In the genomic region with DNA sequence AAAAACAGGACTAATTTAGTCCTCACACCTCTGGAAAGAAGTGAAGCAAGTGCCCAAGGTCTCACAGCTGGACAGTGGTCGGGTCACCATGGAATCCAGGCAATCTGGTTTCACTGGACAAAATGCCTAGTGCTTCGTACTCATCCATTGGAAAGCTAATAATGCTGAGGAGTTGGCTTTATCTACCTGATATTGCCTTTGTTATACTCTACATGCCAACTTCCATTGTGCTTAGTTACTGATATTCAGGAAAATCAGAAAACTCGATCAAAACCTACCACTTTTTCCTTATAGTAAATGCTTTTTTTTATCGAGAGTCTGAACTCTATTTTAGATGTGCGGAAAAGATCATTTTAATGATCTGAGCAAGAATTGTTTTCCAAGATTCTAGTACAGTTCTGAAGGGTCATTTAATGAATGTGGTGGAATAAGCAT, we compare ENCODE assay signal across 8 cellular contexts. TPM values are rescaled to one million over a fixed set of nuclear protein-coding genes. Genes with fewer than 3 reads are reported as not detected.
DNase-seq lines count a peak whose midpoint lies in the region; ATAC-seq and TF ChIP-seq lines count a peak whose summit lies in the region.

No MANE protein-coding gene starts in this region.

- H3K4me3 ChIP-seq in iPS-20b (ENCODE audit: low read length) (peak overlapping the region; percentile 97), testis (peak overlapping the region; percentile 84 to 95)

- no peak for DNase-seq in activated CD4-positive, alpha-beta T cell treated with anti-CD3 and anti-CD28 coated beads for 36 hours
- DNase-seq in activated CD4-positive, alpha-beta T cell treated with anti-CD3 and anti-CD28 coated beads, Interleukin-2, amount 50 U/mL, for 48 hours = no peak
- DNase-seq in activated B cell treated with CpG ODN at 0.5 μM for 24 hours (no peak), testis (no peak), SW 1271 (lab: John Stamatoyannopoulos, UW) (no peak)

- H3K9ac ChIP-seq in iPS-20b (ENCODE audit: low read depth, low read length) = peak overlapping the region; percentile 88; the same call in 1 of the 2 replicates

- no peaks in the 10 kb centered on the region for H3K36me3 Mint-ChIP-seq in activated CD4-positive, alpha-beta T cell treated with anti-CD3 and anti-CD28 coated beads for 36 hours (ENCODE audit: low read depth)
- no peaks in the 10 kb centered on the region for H3K36me3 Mint-ChIP-seq in activated B cell treated with CpG ODN at 0.5 μM for 24 hours (ENCODE audit: low read depth)

- H3K4me1 Mint-ChIP-seq in activated CD4-positive, alpha-beta T cell treated with anti-CD3 and anti-CD28 coated beads for 36 hours = peaks cover 4% of the 10 kb centered on the region
- H3K4me1 Mint-ChIP-seq in activated B cell treated with CpG ODN at 0.5 μM for 24 hours = peaks cover 9% of the 10 kb centered on the region

- no peaks in the 10 kb centered on the region for H3K9me3 ChIP-seq in iPS-20b (ENCODE audit: insufficient read depth, low read depth, low read length)
- no peaks in the 10 kb centered on the region for H3K9me3 ChIP-seq in testis

- no peaks in the 10 kb centered on the region for H3K9me3 Mint-ChIP-seq in activated CD4-positive, alpha-beta T cell treated with anti-CD3 and anti-CD28 coated beads for 36 hours (ENCODE audit: low read depth)
- H3K9me3 Mint-ChIP-seq in activated B cell treated with CpG ODN at 0.5 μM for 24 hours = no peaks in the 10 kb centered on the region

- POLR2A ChIA-PET in activated CD4-positive, alpha-beta T cell treated with anti-CD3 and anti-CD28 coated beads for 36 hours (lab: Charles Lee) = no interaction called here
- POLR2A ChIA-PET in activated B cell treated with CpG ODN at 0.5 μM for 24 hours (lab: Charles Lee) = interaction anchor here (0.7 to 1.9 kb wide), 5 partner anchors 62 to 1768 kb away, joined by 3 to 8 read pairs (median 7); a partner anchor contains a TSS

- intact Hi-C loops in activated CD4-positive, alpha-beta T cell treated with anti-CD3 and anti-CD28 coated beads for 36 hours (cut with DNase I, micrococcal nuclease) = loop anchor here (1.0 to 2.0 kb wide), 6 partner anchors 64 to 294 kb away; a partner anchor contains a TSS
- intact Hi-C loops in activated B cell treated with CpG ODN at 0.5 μM for 24 hours (cut with micrococcal nuclease) = loop anchor here (1.0 to 5.0 kb wide), 10 partner anchors 15 to 1730 kb away; a partner anchor contains a TSS
- intact Hi-C loops in testis (cut with DNase I; ENCODE audit: low total_unique reads) = no loop called here

- no peak for ATAC-seq in activated CD4-positive, alpha-beta T cell treated with anti-CD3 and anti-CD28 coated beads for 36 hours
- ATAC-seq in activated B cell treated with CpG ODN at 0.5 μM for 24 hours (ENCODE audit: low read depth) (no peak), GM21381 (IDR thresholded peaks at IDR 0.05; ENCODE audit: unreplicated experiment) (no peak), HG03280 (IDR thresholded peaks at IDR 0.05; ENCODE audit: unreplicated experiment) (no peak)

- no peak overlapping the region for H3K27ac Mint-ChIP-seq in activated CD4-positive, alpha-beta T cell treated with anti-CD3 and anti-CD28 coated beads for 36 hours
- peak overlapping the region; percentile 79 for H3K27ac Mint-ChIP-seq in activated B cell treated with CpG ODN at 0.5 μM for 24 hours

- H3K4me3 Mint-ChIP-seq in activated CD4-positive, alpha-beta T cell treated with anti-CD3 and anti-CD28 coated beads for 36 hours = peak overlapping the region; percentile 70
- H3K4me3 Mint-ChIP-seq in activated B cell treated with CpG ODN at 0.5 μM for 24 hours = peak overlapping the region; percentile 87

- H3K4me1 ChIP-seq in iPS-20b (ENCODE audit: insufficient read depth, low read length) (no peaks in the 10 kb centered on the region), testis (no peaks in the 10 kb centered on the region)

- WGBS in testis, 2 donors = 23 to 27% methylated on average over 5 of the region's 5 CpGs

- H3K27me3 ChIP-seq in iPS-20b (ENCODE audit: insufficient read depth, low read length) = no peaks in the 10 kb centered on the region
- H3K27me3 ChIP-seq in testis = no peaks in the 10 kb centered on the region

- TF ChIP-seq CTCF in activated B cell treated with CpG ODN at 0.5 μM for 24 hours (IDR thresholded peaks at IDR 0.05) = no peak
- no peak for TF ChIP-seq CTCF in testis (IDR thresholded peaks at IDR 0.05)

- H3K27ac ChIP-seq in iPS-20b (ENCODE audit: low read length) (peak overlapping the region; percentile 72), testis (peak overlapping the region in 1 of 2 donors; percentile 81)

- H3K36me3 ChIP-seq in iPS-20b (ENCODE audit: insufficient read depth, low read depth, low read length) = no peaks in the 10 kb centered on the region
- H3K36me3 ChIP-seq in testis (ENCODE audit: low read depth, missing control alignments) = no peaks in the 10 kb centered on the region

- H3K27me3 Mint-ChIP-seq in activated CD4-positive, alpha-beta T cell treated with anti-CD3 and anti-CD28 coated beads for 36 hours = peaks cover 15% of the 10 kb centered on the region
- peaks cover 10% of the 10 kb centered on the region for H3K27me3 Mint-ChIP-seq in activated B cell treated with CpG ODN at 0.5 μM for 24 hours

- TF ChIP-seq POLR2A in testis (IDR thresholded peaks at IDR 0.05) = no peak

- CTCF ChIA-PET in activated CD4-positive, alpha-beta T cell treated with anti-CD3 and anti-CD28 coated beads for 36 hours (lab: Charles Lee) = interaction anchor here (0.6 to 1.7 kb wide), 5 partner anchors 64 to 1460 kb away, joined by 3 to 8 read pairs (median 3); a partner anchor contains a TSS
- CTCF ChIA-PET in activated B cell treated with CpG ODN at 0.5 μM for 24 hours (lab: Charles Lee) = interaction anchor here (1.1 kb wide), 1 partner anchor 15 kb away, joined by 10 read pairs; no protein-coding TSS in a partner anchor

RNA-seq across cellular contexts. Expression of a gene that starts 1.0 kb away (rescaled TPM):
- total RNA-seq in activated CD4-positive, alpha-beta T cell treated with anti-CD3 and anti-CD28 coated beads for 36 hours = not detected
- total RNA-seq in activated B cell treated with CpG ODN at 0.5 μM for 24 hours (0.09 TPM in 1 of 2 replicates, not detected in the other), testis (10 to 100 TPM; 37.8 to 48.8 TPM)
- polyA plus RNA-seq in testis (ENCODE audit: insufficient read depth, low read depth, low replicate concordance) = 116 TPM

Comparison
In these comparisons a context has a peak if more than half of its experiments do, and no peak if none do; other contexts are left out.
1. RNA of a gene that starts 1.0 kb away (total RNA-seq): 37.8 to 48.8 TPM in testis; 0.09 TPM in activated B cell treated with CpG ODN at 0.5 μM for 24 hours and not detected in activated CD4-positive, alpha-beta T cell treated with anti-CD3 and anti-CD28 coated beads for 36 hours; every median in the first group is over 10 times any median in the second.